Comparison of ENCODE assay signal across 18 cellular contexts in genomic region chr13:46559272-46559805, GRCh38. TPM values are rescaled to one million over a fixed set of nuclear protein-coding genes. Genes with fewer than 3 reads are reported as not detected.
DNase-seq lines count a peak whose midpoint lies in the region; ATAC-seq, FAIRE-seq and TF ChIP-seq lines count a peak whose summit lies in the region.
"Had no signal": no experiment of that assay in that cellular context is flagged by ENCODE, and none has a peak within 500 bp of the region (broad histone marks: within the 10 kb centered on the region; RNA-seq: fewer than 3 reads in every experiment).

No MANE protein-coding gene starts in this region.

- H3K36me3 ChIP-seq in GM23248 (ENCODE audit: low read depth) (no peaks in the 10 kb centered on the region), bronchial epithelial cell (ENCODE audit: control insufficient read depth, insufficient read depth, low read length) (no peaks in the 10 kb centered on the region)
- H3K36me3 ChIP-seq: MG63 had no signal

- CTCF ChIA-PET in activated CD8-positive, alpha-beta memory T cell treated with anti-CD3 and anti-CD28 coated beads, Interleukin-2, amount 10 ng/mL, durations not matched to agents 7 days and 5 days (lab: Charles Lee): interaction anchor here (2.7 kb wide), 1 partner anchor 8 kb away, joined by 12 read pairs; no protein-coding TSS in a partner anchor

- peaks cover 5% of the 10 kb centered on the region; the same call in 1 of the 2 replicates for H4K20me1 ChIP-seq in GM23248 (ENCODE audit: insufficient read depth)

- H3K27me3 ChIP-seq in GM23248 (replicated peaks; ENCODE audit: insufficient read depth) (no peaks in the 10 kb centered on the region), bronchial epithelial cell (ENCODE audit: control insufficient read depth, insufficient read depth, low read length) (no peaks in the 10 kb centered on the region)
- H3K27me3 ChIP-seq: BLaER1, MG63 had no signal

- peak overlapping the region in 1 of 8 donors; percentile 50 for H3K4me3 Mint-ChIP-seq in naive B cell
- no peak overlapping the region for H3K4me3 Mint-ChIP-seq in activated CD8-positive, alpha-beta memory T cell treated with anti-CD3 and anti-CD28 coated beads, Interleukin-2, amount 10 ng/mL, durations not matched to agents 7 days and 5 days

- no peak for TF ChIP-seq CTCF in bronchial epithelial cell (IDR thresholded peaks at IDR 0.05; ENCODE audit: insufficient read depth, low read length, severe bottlenecking)

- H3K27ac ChIP-seq in GM23248: no peak overlapping the region
- H3K27ac ChIP-seq: BLaER1, KMS-11 had no signal

- H2AFZ ChIP-seq in GM23248: no peak overlapping the region

- H3K9me3 ChIP-seq in GM23248 (ENCODE audit: low read depth): no peaks in the 10 kb centered on the region
- H3K9me3 ChIP-seq: BLaER1, MG63 had no signal

- H3F3A ChIP-seq in GM23248 (ENCODE audit: insufficient read depth): peaks cover 18% of the 10 kb centered on the region

- no peaks in the 10 kb centered on the region for H3K27me3 Mint-ChIP-seq in naive B cell
- H3K27me3 Mint-ChIP-seq in activated CD8-positive, alpha-beta memory T cell treated with anti-CD3 and anti-CD28 coated beads, Interleukin-2, amount 10 ng/mL, durations not matched to agents 7 days and 5 days: no peaks in the 10 kb centered on the region

- DNase-seq in ELR (ENCODE audit: low read depth) (peak; percentile 60), GM23248 (peak; percentile 16), bronchial epithelial cell (ENCODE audit: low read depth) (peak; percentile 55), naive B cell (no peak)
- no peak for DNase-seq in activated CD8-positive, alpha-beta memory T cell treated with anti-CD3 and anti-CD28 coated beads, Interleukin-2, amount 10 ng/mL, durations not matched to agents 7 days and 5 days
- DNase-seq in effector CD4-positive, alpha-beta T cell: no peak
- DNase-seq: EL, MG63, NCI-H1092 treated with DMSO at 0.1 percent for 48 hours, NCI-H1694 treated with DMSO at 0.1 percent for 48 hours, NCI-H446, NCI-H748 treated with DMSO at 0.1 percent for 48 hours, SHP77 treated with DMSO at 0.1 percent for 48 hours had no signal

- no peak overlapping the region for H3K4me2 ChIP-seq in GM23248 (ENCODE audit: unreplicated experiment)
- H3K4me2 ChIP-seq: BLaER1, KMS-11 had no signal

- H3K27ac Mint-ChIP-seq in naive B cell: peak overlapping the region in 5 of 6 donors; percentile 3 to 95 (median 47)
- H3K27ac Mint-ChIP-seq in activated CD8-positive, alpha-beta memory T cell treated with anti-CD3 and anti-CD28 coated beads, Interleukin-2, amount 10 ng/mL, durations not matched to agents 7 days and 5 days: no peak overlapping the region

- ATAC-seq in naive B cell (ENCODE audit: low read depth in 2 of 2) (no peak), HG03135 (IDR thresholded peaks at IDR 0.05; ENCODE audit: unreplicated experiment) (no peak)
- no peak for ATAC-seq in activated CD8-positive, alpha-beta memory T cell treated with anti-CD3 and anti-CD28 coated beads, Interleukin-2, amount 10 ng/mL, durations not matched to agents 7 days and 5 days
- ATAC-seq: Panc1 had no signal

- in situ Hi-C loops in GM23248 (cut with MboI): loop anchor here (10.0 kb wide), 1 partner anchor 155 kb away; no protein-coding TSS in a partner anchor

- FAIRE-seq in bronchial epithelial cell (lab: Jason Lieb, UNC): no peak
- FAIRE-seq: H1 had no signal

- no peaks in the 10 kb centered on the region for H3K9me2 ChIP-seq in GM23248 (ENCODE audit: insufficient read depth)

- no peaks in the 10 kb centered on the region for H3K36me3 Mint-ChIP-seq in naive B cell
- peaks cover 4% of the 10 kb centered on the region for H3K36me3 Mint-ChIP-seq in activated CD8-positive, alpha-beta memory T cell treated with anti-CD3 and anti-CD28 coated beads, Interleukin-2, amount 10 ng/mL, durations not matched to agents 7 days and 5 days

- no peak overlapping the region for H3K9ac ChIP-seq in GM23248
- H3K9ac ChIP-seq: BLaER1, KMS-11 had no signal

- peaks cover 99% of the 10 kb centered on the region for H3K79me2 ChIP-seq in GM23248 (ENCODE audit: insufficient read depth)

- 50 to 58% methylated on average over 2 of the region's 2 CpGs for WGBS in GM23248 (ENCODE audit: low coverage in 1 of 2, low lambda C conversion rate in 2 of 2, missing lambda C conversion rate in 2 of 2), 2 experiments

- H3K4me1 ChIP-seq in GM23248 (ENCODE audit: insufficient read depth): peaks cover 9% of the 10 kb centered on the region; the same call in 1 of the 2 replicates

- H3K9me3 Mint-ChIP-seq in naive B cell: no peaks in the 10 kb centered on the region
- no peaks in the 10 kb centered on the region for H3K9me3 Mint-ChIP-seq in activated CD8-positive, alpha-beta memory T cell treated with anti-CD3 and anti-CD28 coated beads, Interleukin-2, amount 10 ng/mL, durations not matched to agents 7 days and 5 days (ENCODE audit: low read depth)

- H3K4me1 Mint-ChIP-seq in naive B cell: peaks cover 31 to 51% (median 48%) of the 10 kb centered on the region in 3 donors
- peaks cover 25% of the 10 kb centered on the region for H3K4me1 Mint-ChIP-seq in activated CD8-positive, alpha-beta memory T cell treated with anti-CD3 and anti-CD28 coated beads, Interleukin-2, amount 10 ng/mL, durations not matched to agents 7 days and 5 days

- H3K4me3 ChIP-seq in GM23248 (no peak overlapping the region), bronchial epithelial cell (ENCODE audit: low read depth, low read length) (no peak overlapping the region)
- H3K4me3 ChIP-seq: BLaER1, MG63 had no signal

RNA-seq across cellular contexts. Expression of gene LRCH1, which starts 6.4 kb away (rescaled TPM):
- 3.4 and 5.0 TPM in 2 replicates for total RNA-seq in GM23248 (2014; rRNA removed; shearing (Covaris generic))
- 4.3 and 4.7 TPM in 2 replicates for polyA plus RNA-seq in GM23248 (2016; fragmentation: Nextera tagmentation; extraction: Ambion mirVana)
- 3.4 and 4.7 TPM in 2 replicates for total RNA-seq in bronchial epithelial cell
- 10 to 100 TPM in 3 of 6 donors, 1 to 10 TPM in 3; 6.9 to 14.0 (median 9.8) TPM for polyA plus RNA-seq in naive B cell (ENCODE audit: low read depth in 6 of 6)
- 10 to 100 TPM; 19.8 to 20.9 TPM for total RNA-seq in activated CD8-positive, alpha-beta memory T cell treated with anti-CD3 and anti-CD28 coated beads, Interleukin-2, amount 10 ng/mL, durations not matched to agents 7 days and 5 days

Comparison
In these comparisons a context has a peak if more than half of its experiments do, and no peak if none do; other contexts are left out.
1. DNase-seq: peak in ELR (single experiment), GM23248 (single experiment) and bronchial epithelial cell (single experiment); none in naive B cell (single experiment), activated CD8-positive, alpha-beta memory T cell treated with anti-CD3 and anti-CD28 coated beads, Interleukin-2, amount 10 ng/mL, durations not matched to agents 7 days and 5 days (single experiment) and effector CD4-positive, alpha-beta T cell (single experiment).